ENCODE assay signal across 8 cellular contexts in genomic region chr16:17470002-17470870, GRCh38. TPM values are rescaled to one million over a fixed set of nuclear protein-coding genes. Genes with fewer than 3 reads are reported as not detected.
DNase-seq lines count a peak whose midpoint lies in the region; ATAC-seq and TF ChIP-seq lines count a peak whose summit lies in the region.

No MANE protein-coding gene starts in this region.

- peaks cover 49% of the 10 kb centered on the region for H3K4me1 ChIP-seq in GM23338 (ENCODE audit: insufficient read depth)
- H3K4me1 ChIP-seq in duodenal mucosa (ENCODE audit: control insufficient read depth in 1 of 2, insufficient read depth in 2 of 2, low read length in 2 of 2), result peaks cover 48 to 55% of the 10 kb centered on the region in 2 donors
- peaks cover 20 to 43% of the 10 kb centered on the region in 2 donors for H3K4me1 ChIP-seq in mucosa of rectum (ENCODE audit: control insufficient read depth in 2 of 2, insufficient read depth in 2 of 2, low read length in 2 of 2)

- H3K27ac Mint-ChIP-seq in GM23338, result no peak overlapping the region
- peak overlapping the region; percentile 73 for H3K27ac Mint-ChIP-seq in type B pancreatic cell

- H3K9me3 ChIP-seq in WERI-Rb-1 (ENCODE audit: severe bottlenecking), result no peaks in the 10 kb centered on the region
- H3K9me3 ChIP-seq in duodenal mucosa (ENCODE audit: control insufficient read depth in 1 of 2, low read length in 2 of 2), result no peaks in the 10 kb centered on the region
- H3K9me3 ChIP-seq in mucosa of rectum (ENCODE audit: control insufficient read depth in 2 of 2, low read length in 2 of 2), result no peaks in the 10 kb centered on the region

- H3F3A ChIP-seq in GM23338 (replicated peaks; ENCODE audit: low read depth), result peaks cover 8% of the 10 kb centered on the region; the same call in 1 of the 2 replicates

- H3K27me3 ChIP-seq in GM23338 (ENCODE audit: insufficient read depth), result peaks cover 28% of the 10 kb centered on the region
- H3K27me3 ChIP-seq in WERI-Rb-1 (ENCODE audit: insufficient read depth, low read depth, severe bottlenecking), result peaks cover 17% of the 10 kb centered on the region
- H3K27me3 ChIP-seq in duodenal mucosa (ENCODE audit: control insufficient read depth in 1 of 2, insufficient read depth in 2 of 2, low read length in 2 of 2), result no peaks in the 10 kb centered on the region
- no peaks in the 10 kb centered on the region for H3K27me3 ChIP-seq in mucosa of rectum (ENCODE audit: control insufficient read depth in 2 of 2, insufficient read depth in 2 of 2, low read length in 2 of 2)

- peaks cover 43% of the 10 kb centered on the region for H3K79me2 ChIP-seq in GM23338 (replicated peaks; ENCODE audit: insufficient read depth)

- H3K27me3 Mint-ChIP-seq in GM23338 (ENCODE audit: insufficient read depth, low read depth, poor library complexity) (peaks cover 30% of the 10 kb centered on the region), type B pancreatic cell (peaks cover 32% of the 10 kb centered on the region)

- peak overlapping the region; percentile 91 for H3K4me2 ChIP-seq in GM23338

- H3K36me3 Mint-ChIP-seq in GM23338 (ENCODE audit: low read depth) (peaks cover 4% of the 10 kb centered on the region; the same call in 1 of the 3 replicates), type B pancreatic cell (no peaks in the 10 kb centered on the region)

- H3K9me3 Mint-ChIP-seq in GM23338, result no peaks in the 10 kb centered on the region; the same call in 2 of the 3 replicates
- H3K9me3 Mint-ChIP-seq in type B pancreatic cell, result no peaks in the 10 kb centered on the region

- peak overlapping the region; percentile 77 for H3K4me3 Mint-ChIP-seq in GM23338
- H3K4me3 Mint-ChIP-seq in type B pancreatic cell, result peak overlapping the region; percentile 95

- H2AFZ ChIP-seq in GM23338, result no peak overlapping the region

- peaks cover 12% of the 10 kb centered on the region; the same call in 1 of the 2 replicates for H4K20me1 ChIP-seq in GM23338 (replicated peaks; ENCODE audit: insufficient read depth)

- TF ChIP-seq CTCF in GM23338 (conservative IDR thresholded peaks at IDR 0.05; ENCODE audit: low read depth in 2 of 2), result no peak
- TF ChIP-seq CTCF in WERI-Rb-1 (IDR thresholded peaks at IDR 0.05; ENCODE audit: low read depth, low read length), result no peak
- TF ChIP-seq CTCF in type B pancreatic cell (conservative IDR thresholded peaks at IDR 0.05), result no peak

- no peaks in the 10 kb centered on the region for H3K9me2 ChIP-seq in GM23338 (ENCODE audit: insufficient read depth)

- H3K4me1 Mint-ChIP-seq in GM23338 (peaks cover 58% of the 10 kb centered on the region), type B pancreatic cell (ENCODE audit: unreplicated experiment) (peaks cover 55% of the 10 kb centered on the region)

- peak overlapping the region; percentile 70 to 71 for H3K9ac ChIP-seq in duodenal mucosa (ENCODE audit: low read depth in 1 of 2, low read length in 2 of 2)
- H3K9ac ChIP-seq in mucosa of rectum (ENCODE audit: low read depth in 1 of 2, low read length in 2 of 2), result peak overlapping the region; percentile 57 to 70

- ATAC-seq in GM23338 (peak; percentile 6; the same call in 2 of the 3 replicates), HG02840 (IDR thresholded peaks at IDR 0.05; ENCODE audit: low FRiP score, unreplicated experiment) (no peak), HG03135 (IDR thresholded peaks at IDR 0.05; ENCODE audit: unreplicated experiment) (no peak)

- peak overlapping the region; percentile 83 for H3K4me3 ChIP-seq in GM23338
- H3K4me3 ChIP-seq in WERI-Rb-1 (ENCODE audit: low read depth, low read length), result peak overlapping the region; percentile 63
- peak overlapping the region; percentile 77 to 89 for H3K4me3 ChIP-seq in duodenal mucosa (ENCODE audit: low read depth in 1 of 2, low read length in 2 of 2)
- peak overlapping the region; percentile 78 to 86 for H3K4me3 ChIP-seq in mucosa of rectum (ENCODE audit: low read length in 2 of 2)

- DNase-seq in GM23338 (ENCODE audit: low spot score), result no peak
- peak; percentile 17 for DNase-seq in WERI-Rb-1
- DNase-seq in type B pancreatic cell (ENCODE audit: extremely low spot score, unreplicated experiment), result no peak
- DNase-seq in putamen (ENCODE audit: low spot score), result no peak

- H3K27ac ChIP-seq in GM23338 (ENCODE audit: low read depth) (no peak overlapping the region), WERI-Rb-1 (no peak overlapping the region), duodenal mucosa (ENCODE audit: low read depth, low read length) (no peak overlapping the region), mucosa of rectum (ENCODE audit: low read depth in 2 of 2, low read length in 2 of 2) (peak overlapping the region in 1 of 2 donors; percentile 15)

- H3K36me3 ChIP-seq in GM23338 (ENCODE audit: insufficient read depth) (no peaks in the 10 kb centered on the region), WERI-Rb-1 (no peaks in the 10 kb centered on the region), duodenal mucosa (ENCODE audit: control insufficient read depth in 1 of 2, insufficient read depth in 2 of 2, low read length in 2 of 2) (no peaks in the 10 kb centered on the region), mucosa of rectum (ENCODE audit: control insufficient read depth in 2 of 2, insufficient read depth in 2 of 2, low read length in 2 of 2) (no peaks in the 10 kb centered on the region)

TF ChIP-seq in GM23338, 12 proteins besides CTCF, POLR2A, EP300 and RAD21 (continues in another document):
- TF ChIP-seq EZH2phosphoT487 (IDR thresholded peaks at IDR 0.05; ENCODE audit: unreplicated experiment), result no peak
- no peak for TF ChIP-seq ZNF462 (CRISPR knock-in tag; IDR thresholded peaks at IDR 0.05)
- no peak for TF ChIP-seq STAT1 (IDR thresholded peaks at IDR 0.05; ENCODE audit: unreplicated experiment)
- TF ChIP-seq ZNF114 (CRISPR knock-in tag; IDR thresholded peaks at IDR 0.05), result no peak

RNA-seq across cellular contexts. Expression of gene XYLT1, which starts 0.5 kb away (rescaled TPM):
- 21.5 and 24.7 TPM in 2 replicates for total RNA-seq in GM23338 (2014; rRNA removed; shearing (Covaris generic))
- 3.3 and 3.5 TPM in 2 replicates for polyA plus RNA-seq in GM23338 (2016; fragmentation: Nextera tagmentation; extraction: Ambion mirVana)
- 14.3 and 14.9 TPM in 2 replicates for total RNA-seq in type B pancreatic cell (ENCODE audit: low replicate concordance)
